Comparison of ENCODE assay signal across 14 cellular contexts in genomic region chr1:13751985-13752384, GRCh38. TPM values are rescaled to one million over a fixed set of nuclear protein-coding genes. Genes with fewer than 3 reads are reported as not detected.
DNase-seq lines count a peak whose midpoint lies in the region; ATAC-seq and TF ChIP-seq lines count a peak whose summit lies in the region.
"Had no signal": no experiment of that assay in that cellular context is flagged by ENCODE, and none has a peak within 500 bp of the region (broad histone marks: within the 10 kb centered on the region; RNA-seq: fewer than 3 reads in every experiment).

No MANE protein-coding gene starts in this region.

- H3K27me3 ChIP-seq in mesenchymal stem cell (ENCODE audit: control insufficient read depth in 1 of 2, insufficient read depth in 1 of 2, low read length in 2 of 2): no peaks in the 10 kb centered on the region
- H3K27me3 ChIP-seq: transverse colon had no signal

- H3K4me3 ChIP-seq in AG10803 (ENCODE audit: low read length) (peak overlapping the region; percentile 83), GM12864 (ENCODE audit: low read depth, low read length) (peak overlapping the region; percentile 36; the same call in 1 of the 2 replicates), mesenchymal stem cell (ENCODE audit: insufficient read depth in 1 of 2, low read depth in 1 of 2, low read length in 2 of 2) (peak overlapping the region in 1 of 2 experiments; percentile 94)
- H3K4me3 ChIP-seq: lower lobe of right lung, transverse colon had no signal

- no peak overlapping the region for H2BK5ac ChIP-seq in mesenchymal stem cell (ENCODE audit: low read depth, low read length, poor library complexity, severe bottlenecking)

- peaks cover 6% of the 10 kb centered on the region for H3K4me1 ChIP-seq in mesenchymal stem cell (ENCODE audit: control insufficient read depth, insufficient read depth, low read depth, low read length)

- no peak overlapping the region for H2AFZ ChIP-seq in mesenchymal stem cell (ENCODE audit: low read depth, low read length)

- H3K9me3 ChIP-seq in mesenchymal stem cell (ENCODE audit: control insufficient read depth, low read length): no peaks in the 10 kb centered on the region
- H3K9me3 ChIP-seq: lower lobe of right lung, transverse colon had no signal

- ATAC-seq in GM21723 (IDR thresholded peaks at IDR 0.05; ENCODE audit: unreplicated experiment) (no peak), GM21367 (IDR thresholded peaks at IDR 0.05; ENCODE audit: unreplicated experiment) (no peak), HG02852 (IDR thresholded peaks at IDR 0.05; ENCODE audit: unreplicated experiment) (no peak)

- no peak overlapping the region for H3K18ac ChIP-seq in mesenchymal stem cell (ENCODE audit: low read depth in 1 of 2, low read length in 2 of 2)

- 83% methylated on average over 7 of the region's 7 CpGs for WGBS in mesenchymal stem cell

- no peaks in the 10 kb centered on the region for H3K27me3 Mint-ChIP-seq in activated naive CD8-positive, alpha-beta T cell treated with anti-CD3 and anti-CD28 coated beads for 36 hours

- TF ChIP-seq CTCF in AG10803 (conservative IDR thresholded peaks at IDR 0.05; ENCODE audit: low read length): no peak
- no peak for TF ChIP-seq CTCF in GM12864 (IDR thresholded peaks at IDR 0.05; ENCODE audit: low read depth, low read length, missing control alignments)

- H2BK120ac ChIP-seq in mesenchymal stem cell (ENCODE audit: low read depth, low read length): no peak overlapping the region

- H3K4me3 Mint-ChIP-seq in activated naive CD8-positive, alpha-beta T cell treated with anti-CD3 and anti-CD28 coated beads for 36 hours: no peak overlapping the region

- no peak overlapping the region for H3K4ac ChIP-seq in mesenchymal stem cell (ENCODE audit: low read depth in 1 of 2, low read length in 2 of 2)

- H4K91ac ChIP-seq in mesenchymal stem cell (ENCODE audit: low read length): no peak overlapping the region

- no peaks in the 10 kb centered on the region for H3K79me1 ChIP-seq in mesenchymal stem cell (replicated peaks; ENCODE audit: low read length, poor library complexity, severe bottlenecking)

- peak overlapping the region; percentile 25 for H3K27ac Mint-ChIP-seq in activated naive CD8-positive, alpha-beta T cell treated with anti-CD3 and anti-CD28 coated beads for 36 hours

- H3K36me3 Mint-ChIP-seq in activated naive CD8-positive, alpha-beta T cell treated with anti-CD3 and anti-CD28 coated beads for 36 hours: peaks cover 36% of the 10 kb centered on the region

- no peaks in the 10 kb centered on the region for H3K9me3 Mint-ChIP-seq in activated naive CD8-positive, alpha-beta T cell treated with anti-CD3 and anti-CD28 coated beads for 36 hours

- H3K4me1 Mint-ChIP-seq in activated naive CD8-positive, alpha-beta T cell treated with anti-CD3 and anti-CD28 coated beads for 36 hours: peaks cover 66% of the 10 kb centered on the region

- no peak overlapping the region for H4K8ac ChIP-seq in mesenchymal stem cell (ENCODE audit: low read length)

- peak overlapping the region; percentile 97 for H3K9ac ChIP-seq in mesenchymal stem cell (ENCODE audit: low read length)

- H3K27ac ChIP-seq in mesenchymal stem cell (ENCODE audit: low read length, poor library complexity, severe bottlenecking): no peak overlapping the region
- H3K27ac ChIP-seq: transverse colon had no signal

- H2AK5ac ChIP-seq in mesenchymal stem cell (ENCODE audit: low read length, severe bottlenecking): no peak overlapping the region

- no peak overlapping the region for H2BK12ac ChIP-seq in mesenchymal stem cell (ENCODE audit: low read length in 2 of 2)

- no peak overlapping the region for H3K23ac ChIP-seq in mesenchymal stem cell (ENCODE audit: low read length in 2 of 2)

- peak overlapping the region; percentile 31 for H3K4me2 ChIP-seq in mesenchymal stem cell (ENCODE audit: low read length, poor library complexity, severe bottlenecking)

- no peak overlapping the region for H2BK15ac ChIP-seq in mesenchymal stem cell (ENCODE audit: low read depth, poor library complexity, severe bottlenecking)

- peaks cover 5 to 13% of the 10 kb centered on the region in 2 experiments for H3K36me3 ChIP-seq in mesenchymal stem cell (ENCODE audit: control insufficient read depth in 1 of 2, insufficient read depth in 2 of 2, low read depth in 1 of 2, low read length in 2 of 2)
- H3K36me3 ChIP-seq: transverse colon had no signal

- no peak for DNase-seq in AG10803 (ENCODE audit: low read depth)
- DNase-seq in GM12864 (ENCODE audit: low read depth): no peak
- no peak for DNase-seq in activated naive CD8-positive, alpha-beta T cell treated with anti-CD3 and anti-CD28 coated beads for 36 hours
- DNase-seq in mesenchymal stem cell: no peak
- DNase-seq in NCI-H2196 treated with DMSO at 0.1 percent for 48 hours (lab: John Stamatoyannopoulos, UW; ENCODE audit: unreplicated experiment): no peak
- DNase-seq: activated CD8-positive, alpha-beta memory T cell treated with anti-CD3 and anti-CD28 coated beads, Interleukin-2, amount 50 U/mL, for 48 hours; amygdala; DMS79; lower lobe of right lung; NCI-H2171; transverse colon had no signal

- H3K14ac ChIP-seq in mesenchymal stem cell (ENCODE audit: low read length in 2 of 2): no peak overlapping the region

RNA-seq across cellular contexts. Expression of gene PRDM2, which starts 52.0 kb away (rescaled TPM):
- 10 to 100 TPM; 47.3 to 57.5 TPM for total RNA-seq in activated naive CD8-positive, alpha-beta T cell treated with anti-CD3 and anti-CD28 coated beads for 36 hours
- 15.2 TPM for polyA plus RNA-seq in mesenchymal stem cell (2013, experiment 1 of 2)
- polyA plus RNA-seq in mesenchymal stem cell (2013, experiment 2 of 2): 14.8 TPM
